20 cellular contexts compared by ENCODE assay signal in the genomic region with DNA sequence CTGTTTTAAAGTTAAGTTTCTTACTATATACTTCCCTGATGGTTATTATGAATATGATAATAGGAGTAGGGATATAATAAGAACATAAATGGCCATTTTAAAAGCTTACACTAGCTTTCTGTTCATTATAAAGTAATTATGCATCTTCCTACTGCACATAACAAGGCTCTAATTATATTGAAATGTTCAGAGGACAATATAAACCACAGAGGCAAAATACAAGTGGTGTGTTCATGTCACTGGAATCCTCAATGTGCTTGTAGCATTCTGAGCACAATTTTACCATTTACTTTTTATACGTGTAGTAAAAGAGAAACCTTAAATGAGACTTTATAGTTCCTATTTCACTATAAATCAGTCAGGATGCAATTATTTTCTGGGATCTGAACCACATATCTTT.
"Had no signal": no experiment of that assay in that cellular context is flagged by ENCODE, and none has a peak within 500 bp of the region (broad histone marks: within the 10 kb centered on the region; RNA-seq: fewer than 3 reads in every experiment).

No MANE protein-coding gene starts in this region.

- H3K4me2 ChIP-seq: smooth muscle cell had no signal

- H3K27me3 ChIP-seq: esophagus squamous epithelium, ovary, suprapubic skin, transverse colon, upper lobe of right lung, uterus had no signal

- DNase-seq: dermis blood vessel endothelial cell; effector memory CD8-positive, alpha-beta T cell; erythroblast; esophagus squamous epithelium; foreskin melanocyte; head of caudate nucleus; left ventricle myocardium superior; lower lobe of right lung; natural killer cell; occipital lobe; ovary; stimulated activated CD4-positive, alpha-beta T cell treated with anti-CD3 and anti-CD28 coated beads, Interleukin-2, amount 100 ng/mL, for 24 hours; stimulated activated CD4-positive, alpha-beta T cell treated with anti-CD3 and anti-CD28 coated beads, Interleukin-4, amount 100 ng/mL, for 24 hours; stimulated activated naive CD8-positive, alpha-beta T cell treated with anti-CD3 and anti-CD28 coated beads, Interleukin-15, Interleukin-2, amounts not matched to agents 100 U/mL and 50 U/mL, for 24 hours; transverse colon; upper lobe of right lung; uterus had no signal

- H3K4me1 ChIP-seq: esophagus squamous epithelium, lower lobe of right lung, suprapubic skin, transverse colon, upper lobe of right lung, uterus had no signal

- H3K36me3 ChIP-seq: esophagus squamous epithelium, lower lobe of right lung, ovary, suprapubic skin, transverse colon, upper lobe of right lung, uterus had no signal

- H3K4me3 ChIP-seq: coronary artery, esophagus squamous epithelium, lower lobe of right lung, ovary, smooth muscle cell, suprapubic skin, transverse colon, upper lobe of right lung, uterus had no signal

- H3K9me3 ChIP-seq: esophagus squamous epithelium, lower lobe of right lung, ovary, suprapubic skin, transverse colon, upper lobe of right lung, uterus had no signal

- H3K27ac ChIP-seq: coronary artery, esophagus squamous epithelium, lower lobe of right lung, ovary, suprapubic skin, transverse colon, upper lobe of right lung, uterus had no signal
